ENCODE assay signal across 8 cellular contexts in genomic region chr2:122136071-122136470, GRCh38.
DNase-seq lines count a peak whose midpoint lies in the region; ATAC-seq, FAIRE-seq and TF ChIP-seq lines count a peak whose summit lies in the region.

No MANE protein-coding gene starts in this region.

- no peak overlapping the region for H3K9ac ChIP-seq in IMR-90 (ENCODE audit: low read depth, low read length)

- no peak overlapping the region for H2BK120ac ChIP-seq in IMR-90 (ENCODE audit: low read depth, low read length)

- no peaks in the 10 kb centered on the region for H3K79me1 ChIP-seq in IMR-90 (ENCODE audit: low read depth in 1 of 2, low read length in 2 of 2)

- H3K4ac ChIP-seq in IMR-90 (ENCODE audit: low read depth, low read length): no peak overlapping the region

- no peaks in the 10 kb centered on the region for H3K36me3 ChIP-seq in IMR-90 (ENCODE audit: control insufficient read depth, insufficient read depth, low read length)
- H3K36me3 ChIP-seq in upper lobe of right lung: no peaks in the 10 kb centered on the region

- TF ChIP-seq RAD21 in IMR-90 (IDR thresholded peaks at IDR 0.05; ENCODE audit: low read length): peak; percentile 35

- H3K23ac ChIP-seq in IMR-90 (ENCODE audit: low read depth, low read length): no peak overlapping the region

- no peaks in the 10 kb centered on the region for H3K27me3 ChIP-seq in IMR-90 (ENCODE audit: control insufficient read depth, insufficient read depth, low read length)
- H3K27me3 ChIP-seq in upper lobe of right lung: no peaks in the 10 kb centered on the region

- no peak overlapping the region for H3K4me2 ChIP-seq in IMR-90 (ENCODE audit: low read depth, low read length)

- H3K9me1 ChIP-seq in IMR-90 (ENCODE audit: insufficient read depth, low read length): no peaks in the 10 kb centered on the region

- no peak for DNase-seq in AG04449 (ENCODE audit: low read depth, low spot score)
- DNase-seq in GM12891 (ENCODE audit: insufficient read length, low spot score): peak; percentile 30
- DNase-seq in IMR-90: peak; percentile 21
- DNase-seq in astrocyte of the hippocampus (ENCODE audit: low read depth, low spot score): peak; percentile 28
- no peak for DNase-seq in upper lobe of right lung
- no peak for DNase-seq in stimulated activated CD4-positive, alpha-beta T cell treated with anti-CD3 and anti-CD28 coated beads, Interleukin-2, amount 100 ng/mL, for 48 hours
- DNase-seq in central memory CD4-positive, alpha-beta T cell: no peak
- no peak for DNase-seq in omental fat pad (ENCODE audit: low spot score)

- no peak overlapping the region for H4K8ac ChIP-seq in IMR-90 (ENCODE audit: low read depth in 2 of 2, low read length in 2 of 2)

- no peak overlapping the region for H4K91ac ChIP-seq in IMR-90 (ENCODE audit: insufficient read depth, low read depth, low read length)

- intact Hi-C loops in IMR-90 (cut with micrococcal nuclease): loop anchor here (1.0 kb wide), 1 partner anchor 161 kb away; no protein-coding TSS in a partner anchor
- intact Hi-C loops in upper lobe of right lung (cut with DNase I): no loop called here

- no peak overlapping the region for H2BK5ac ChIP-seq in IMR-90 (ENCODE audit: low read depth, low read length, poor library complexity, severe bottlenecking)

- no peak overlapping the region for H4K5ac ChIP-seq in IMR-90 (ENCODE audit: low read depth, low read length)

- in situ Hi-C loops in IMR-90 (cut with MboI; ENCODE audit: low sequenced_read_pairs): no loop called here

- ATAC-seq in IMR-90 (ENCODE audit: low read depth): no peak
- ATAC-seq in upper lobe of right lung: peak; percentile 69
- ATAC-seq in omental fat pad (ENCODE audit: low FRiP score): no peak

- H2AFZ ChIP-seq in IMR-90 (replicated peaks; ENCODE audit: low read length, poor library complexity): no peak overlapping the region

- no peak overlapping the region for H2BK15ac ChIP-seq in IMR-90 (ENCODE audit: low read depth, low read length)

- FAIRE-seq in GM12891 (lab: Jason Lieb, UNC): no peak

- TF ChIP-seq POLR2A in GM12891 (IDR thresholded peaks at IDR 0.05; ENCODE audit: low read depth, low read length) (no peak), IMR-90 (IDR thresholded peaks at IDR 0.05; ENCODE audit: low read depth, low read length) (no peak)

- H2BK20ac ChIP-seq in IMR-90 (ENCODE audit: low read depth, low read length): no peak overlapping the region

- no peak overlapping the region for H3K18ac ChIP-seq in IMR-90 (ENCODE audit: low read depth, low read length)

- no TSS peak for BruUV-seq in IMR-90 (replicated peaks; lab: Mats Ljungman, UMichigan)

- no peak overlapping the region for H2AK5ac ChIP-seq in IMR-90 (ENCODE audit: low read depth, low read length)

- no peak overlapping the region for H3K56ac ChIP-seq in IMR-90 (ENCODE audit: extremely low read depth, insufficient read depth, low read length)

- WGBS in IMR-90 (ENCODE audit: extremely low coverage in 2 of 2, insufficient read length in 1 of 2), 2 experiments: 14% methylated on average over 1 of the region's 2 CpGs; no CpG with 5 or more reads in 1 of the 2 experiments

- H3K9me3 ChIP-seq in IMR-90 (ENCODE audit: control insufficient read depth, insufficient read depth, low read length): no peaks in the 10 kb centered on the region
- no peaks in the 10 kb centered on the region for H3K9me3 ChIP-seq in upper lobe of right lung

- POLR2A ChIA-PET in AG04449 (lab: Yijun Ruan, JAX) (no interaction called here), IMR-90 (lab: Charles Lee; ENCODE audit: unreplicated experiment) (no interaction called here)

- dilution Hi-C loops in IMR-90 (cut with HindIII; ENCODE audit: low sequenced_read_pairs, unreplicated experiment): no loop called here

- H3K27ac ChIP-seq in IMR-90 (ENCODE audit: insufficient read depth, low read length) (no peak overlapping the region), upper lobe of right lung (no peak overlapping the region)

- TF ChIP-seq CTCF in AG04449 (IDR thresholded peaks at IDR 0.05; ENCODE audit: insufficient read depth, low read length, missing control alignments) (peak; percentile 28), IMR-90 (conservative IDR thresholded peaks at IDR 0.05; ENCODE audit: low read depth, low read length) (peak; percentile 36), upper lobe of right lung (IDR thresholded peaks at IDR 0.05) (peak; percentile 56), omental fat pad (IDR thresholded peaks at IDR 0.05) (no peak)

- CTCF ChIA-PET in AG04449 (lab: Yijun Ruan, JAX) (no interaction called here), IMR-90 (lab: Yijun Ruan, JAX) (no interaction called here)

- H3K14ac ChIP-seq in IMR-90 (replicated peaks; ENCODE audit: low read depth, low read length): no peak overlapping the region

- no peak overlapping the region for H3K4me3 ChIP-seq in AG04449 (ENCODE audit: low read depth, low read length)
- H3K4me3 ChIP-seq in IMR-90 (ENCODE audit: insufficient read depth, low read depth, low read length): no peak overlapping the region
- H3K4me3 ChIP-seq in upper lobe of right lung: no peak overlapping the region

- H3K4me1 ChIP-seq in IMR-90 (ENCODE audit: control insufficient read depth, insufficient read depth, low read length) (no peaks in the 10 kb centered on the region), upper lobe of right lung (no peaks in the 10 kb centered on the region)

- no peaks in the 10 kb centered on the region for H4K20me1 ChIP-seq in IMR-90 (ENCODE audit: insufficient read depth, low read length)

- no peak overlapping the region for H2AK9ac ChIP-seq in IMR-90 (replicated peaks; ENCODE audit: low read depth, low read length, poor library complexity)

TF ChIP-seq in GM12891, 5 proteins besides CTCF, POLR2A, EP300 and RAD21:
- TF ChIP-seq SPI1 (IDR thresholded peaks at IDR 0.05; ENCODE audit: low read depth, low read length): no peak
- no peak for TF ChIP-seq PAX5 (IDR thresholded peaks at IDR 0.05; ENCODE audit: insufficient read depth, low read length, severe bottlenecking)
- TF ChIP-seq TAF1 (IDR thresholded peaks at IDR 0.05; ENCODE audit: low read depth, low read length): no peak
- TF ChIP-seq POLR2AphosphoS5 (IDR thresholded peaks at IDR 0.05; ENCODE audit: low read depth, low read length): no peak
- no peak for TF ChIP-seq POU2F2 (IDR thresholded peaks at IDR 0.05; ENCODE audit: low read depth, low read length)
TF ChIP-seq in GM12891: peak in this region for 0.

TF ChIP-seq in IMR-90, 13 proteins besides CTCF, POLR2A, EP300 and RAD21:
- no peak for TF ChIP-seq CEBPB (IDR thresholded peaks at IDR 0.05; ENCODE audit: low read depth, low read length)
- no peak for TF ChIP-seq MXI1 (IDR thresholded peaks at IDR 0.05; ENCODE audit: borderline replicate concordance, low read depth, low read length)
- TF ChIP-seq MAZ (IDR thresholded peaks at IDR 0.05; ENCODE audit: borderline replicate concordance, low read depth, low read length): no peak
- TF ChIP-seq RCOR1 (IDR thresholded peaks at IDR 0.05; ENCODE audit: insufficient replicate concordance, low read length): no peak
- no peak for TF ChIP-seq USF2 (IDR thresholded peaks at IDR 0.05; ENCODE audit: low read depth, low read length)
- TF ChIP-seq, protein P1, sequence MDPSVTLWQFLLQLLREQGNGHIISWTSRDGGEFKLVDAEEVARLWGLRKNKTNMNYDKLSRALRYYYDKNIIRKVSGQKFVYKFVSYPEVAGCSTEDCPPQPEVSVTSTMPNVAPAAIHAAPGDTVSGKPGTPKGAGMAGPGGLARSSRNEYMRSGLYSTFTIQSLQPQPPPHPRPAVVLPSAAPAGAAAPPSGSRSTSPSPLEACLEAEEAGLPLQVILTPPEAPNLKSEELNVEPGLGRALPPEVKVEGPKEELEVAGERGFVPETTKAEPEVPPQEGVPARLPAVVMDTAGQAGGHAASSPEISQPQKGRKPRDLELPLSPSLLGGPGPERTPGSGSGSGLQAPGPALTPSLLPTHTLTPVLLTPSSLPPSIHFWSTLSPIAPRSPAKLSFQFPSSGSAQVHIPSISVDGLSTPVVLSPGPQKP (IDR thresholded peaks at IDR 0.05; ENCODE audit: borderline replicate concordance, low read depth, low read length): no peak
- TF ChIP-seq RFX5 (IDR thresholded peaks at IDR 0.05; ENCODE audit: low read depth, low read length): no peak
- TF ChIP-seq MAFK (IDR thresholded peaks at IDR 0.05; ENCODE audit: low read depth, low read length): no peak
- TF ChIP-seq SMC3 (IDR thresholded peaks at IDR 0.05; ENCODE audit: low read depth, low read length): no peak; the same call in 1 of the 2 replicates
- no peak for TF ChIP-seq CHD1 (IDR thresholded peaks at IDR 0.05; ENCODE audit: low read depth, low read length)
- no peak for TF ChIP-seq FOS (IDR thresholded peaks at IDR 0.05; ENCODE audit: low read depth, low read length)
- TF ChIP-seq BHLHE40 (IDR thresholded peaks at IDR 0.05; ENCODE audit: low read depth, low read length): no peak
- TF ChIP-seq NFE2L2 (IDR thresholded peaks at IDR 0.05; ENCODE audit: low read depth, low read length): no peak

Comparison
In these comparisons a context has a peak if more than half of its experiments do, and no peak if none do; other contexts are left out.
1. DNase-seq: peak in GM12891 (single experiment), IMR-90 (single experiment) and astrocyte of the hippocampus (single experiment); none in AG04449 (single experiment), upper lobe of right lung (single experiment), stimulated activated CD4-positive, alpha-beta T cell treated with anti-CD3 and anti-CD28 coated beads, Interleukin-2, amount 100 ng/mL, for 48 hours (0 of 2), central memory CD4-positive, alpha-beta T cell (single experiment) and omental fat pad (single experiment).
2. CTCF ChIP-seq: peak in AG04449 (single experiment), IMR-90 (single experiment) and upper lobe of right lung (single experiment); none in omental fat pad (0 of 3).